9 cellular contexts compared by ENCODE assay signal in genomic region chr3:19931180-19931692, GRCh38. TPM values are rescaled to one million over a fixed set of nuclear protein-coding genes. Genes with fewer than 3 reads are reported as not detected.
DNase-seq lines count a peak whose midpoint lies in the region; ATAC-seq and TF ChIP-seq lines count a peak whose summit lies in the region.
"Had no signal": no experiment of that assay in that cellular context is flagged by ENCODE, and none has a peak within 500 bp of the region (broad histone marks: within the 10 kb centered on the region; RNA-seq: fewer than 3 reads in every experiment).

No MANE protein-coding gene starts in this region.

- peak overlapping the region; percentile 18 for H3K27ac Mint-ChIP-seq in activated naive CD8-positive, alpha-beta T cell treated with anti-CD3 and anti-CD28 coated beads for 36 hours
- H3K27ac Mint-ChIP-seq in progenitor cell of endocrine pancreas = no peak overlapping the region

- H3K9me3 Mint-ChIP-seq in activated naive CD8-positive, alpha-beta T cell treated with anti-CD3 and anti-CD28 coated beads for 36 hours = no peaks in the 10 kb centered on the region
- H3K9me3 Mint-ChIP-seq in progenitor cell of endocrine pancreas (ENCODE audit: low read depth) = no peaks in the 10 kb centered on the region
- H3K9me3 Mint-ChIP-seq: immature natural killer cell had no signal

- no peaks in the 10 kb centered on the region for H3K36me3 Mint-ChIP-seq in activated naive CD8-positive, alpha-beta T cell treated with anti-CD3 and anti-CD28 coated beads for 36 hours
- H3K36me3 Mint-ChIP-seq in progenitor cell of endocrine pancreas (ENCODE audit: insufficient read depth) = no peaks in the 10 kb centered on the region
- H3K36me3 Mint-ChIP-seq: immature natural killer cell had no signal

- no peak for TF ChIP-seq CTCF in GM10266 (IDR thresholded peaks at IDR 0.05; ENCODE audit: control insufficient read depth, insufficient read depth, low read depth, missing control alignments)
- TF ChIP-seq CTCF in progenitor cell of endocrine pancreas (IDR thresholded peaks at IDR 0.05; ENCODE audit: unreplicated experiment) = no peak

- H3K27me3 Mint-ChIP-seq in activated naive CD8-positive, alpha-beta T cell treated with anti-CD3 and anti-CD28 coated beads for 36 hours = peaks cover 24% of the 10 kb centered on the region
- no peaks in the 10 kb centered on the region for H3K27me3 Mint-ChIP-seq in progenitor cell of endocrine pancreas

- peaks cover 26% of the 10 kb centered on the region for H3K4me1 Mint-ChIP-seq in activated naive CD8-positive, alpha-beta T cell treated with anti-CD3 and anti-CD28 coated beads for 36 hours
- peaks cover 9% of the 10 kb centered on the region for H3K4me1 Mint-ChIP-seq in progenitor cell of endocrine pancreas (ENCODE audit: low read depth)

- ATAC-seq in GM19463 (IDR thresholded peaks at IDR 0.05; ENCODE audit: unreplicated experiment) = peak; percentile 83
- ATAC-seq in HG03439 (IDR thresholded peaks at IDR 0.05; ENCODE audit: unreplicated experiment) = peak; percentile 63

- DNase-seq in GM10266 (ENCODE audit: extremely low spot score) (peak; percentile 52), progenitor cell of endocrine pancreas (ENCODE audit: low spot score, unreplicated experiment) (no peak), activated gamma-delta T cell treated with Interleukin-2 at 50 U/mL for 16 hours (no peak), iPS-NIHi11 (ENCODE audit: low spot score) (no peak), LoVo (ENCODE audit: low spot score) (no peak)
- DNase-seq in activated naive CD8-positive, alpha-beta T cell treated with anti-CD3 and anti-CD28 coated beads for 36 hours = peak; percentile 42

- no peak overlapping the region for H3K4me3 Mint-ChIP-seq in activated naive CD8-positive, alpha-beta T cell treated with anti-CD3 and anti-CD28 coated beads for 36 hours
- H3K4me3 Mint-ChIP-seq in progenitor cell of endocrine pancreas (ENCODE audit: low read depth) = no peak overlapping the region

RNA-seq across cellular contexts. Expression of gene EFHB, which starts 2.8 kb away (rescaled TPM):
- under 1 TPM; 0.50 to 0.87 TPM for total RNA-seq in activated naive CD8-positive, alpha-beta T cell treated with anti-CD3 and anti-CD28 coated beads for 36 hours
- total RNA-seq in progenitor cell of endocrine pancreas = 1.2 and 1.4 TPM in 2 replicates

RNA-seq across cellular contexts. Expression of gene RAB5A, which starts 15.7 kb away (rescaled TPM):
- total RNA-seq in activated naive CD8-positive, alpha-beta T cell treated with anti-CD3 and anti-CD28 coated beads for 36 hours = 10 to 100 TPM; 54.2 to 56.0 TPM
- 58.2 and 59.8 TPM in 2 replicates for total RNA-seq in progenitor cell of endocrine pancreas

Comparison
In these comparisons a context has a peak if more than half of its experiments do, and no peak if none do; other contexts are left out.
1. DNase-seq: peak in GM10266 (single experiment) and activated naive CD8-positive, alpha-beta T cell treated with anti-CD3 and anti-CD28 coated beads for 36 hours (single experiment); none in progenitor cell of endocrine pancreas (single experiment), activated gamma-delta T cell treated with Interleukin-2 at 50 U/mL for 16 hours (single experiment), iPS-NIHi11 (single experiment) and LoVo (single experiment).